Comparison of ENCODE assay signal across 8 cellular contexts in genomic region chr2:9206991-9207640, GRCh38. TPM values are rescaled to one million over a fixed set of nuclear protein-coding genes. Genes with fewer than 3 reads are reported as not detected.
DNase-seq lines count a peak whose midpoint lies in the region; ATAC-seq, FAIRE-seq and TF ChIP-seq lines count a peak whose summit lies in the region.

No MANE protein-coding gene starts in this region.

- H3K9me3 ChIP-seq in HUES48 (ENCODE audit: control insufficient read depth, insufficient read depth, low read length) (no peaks in the 10 kb centered on the region), iPS-18a (ENCODE audit: control insufficient read depth, low read depth, low read length) (no peaks in the 10 kb centered on the region), small intestine (ENCODE audit: control insufficient read depth, low read depth) (no peaks in the 10 kb centered on the region)

- ATAC-seq in Right ventricle myocardium inferior (peak; percentile 20), GM21786 (IDR thresholded peaks at IDR 0.05; ENCODE audit: unreplicated experiment) (no peak)

- H3K27me3 ChIP-seq in HUES48 (ENCODE audit: control insufficient read depth, insufficient read depth, low read length) (peaks cover 49% of the 10 kb centered on the region), iPS-18a (ENCODE audit: control insufficient read depth, insufficient read depth, low read length) (peaks cover 41% of the 10 kb centered on the region), small intestine (ENCODE audit: control insufficient read depth in 2 of 2, insufficient read depth in 2 of 2, low read length in 2 of 2) (peaks cover 0 to 5% of the 10 kb centered on the region in 2 donors)

- intact Hi-C loops in Right ventricle myocardium inferior (cut with DNase I) (loop anchor here (2.0 to 5.0 kb wide), 4 partner anchors 55 to 216 kb away; partner anchors contain the start of genes CPSF3 and ITGB1BP1), cardiac septum (cut with DNase I) (loop anchor here (5.0 kb wide), 4 partner anchors 55 to 215 kb away; partner anchors contain the start of genes CPSF3 and ITGB1BP1)

- H3K9ac ChIP-seq in HUES48 (ENCODE audit: low read depth, low read length) (peak overlapping the region; percentile 74), iPS-18a (ENCODE audit: low read length) (peak overlapping the region; percentile 78)

- in situ Hi-C loops in astrocyte of the cerebellum (cut with HindIII; ENCODE audit: low sequenced_read_pairs), result loop anchor here (5.0 kb wide), 2 partner anchors 65 to 85 kb away; no protein-coding TSS in a partner anchor

- H3K36me3 ChIP-seq in HUES48 (ENCODE audit: control insufficient read depth, insufficient read depth, low read length), result no peaks in the 10 kb centered on the region
- H3K36me3 ChIP-seq in iPS-18a (ENCODE audit: control insufficient read depth, low read depth, low read length), result no peaks in the 10 kb centered on the region
- no peaks in the 10 kb centered on the region for H3K36me3 ChIP-seq in small intestine (ENCODE audit: control insufficient read depth in 2 of 2, insufficient read depth in 2 of 2, low read length in 2 of 2)

- WGBS in small intestine, 3 donors, result 1% methylated on average over 44 to 84 of the region's 84 CpGs

- H3K27ac ChIP-seq in HUES48 (ENCODE audit: low read depth, low read length) (peak overlapping the region; percentile 27), iPS-18a (ENCODE audit: low read length) (no peak overlapping the region), small intestine (ENCODE audit: low read depth in 1 of 2, low read length in 1 of 2) (peak overlapping the region; percentile 74 to 97)

- no peak for FAIRE-seq in small intestine (lab: Jason Lieb, UNC)

- DNase-seq in Right ventricle myocardium inferior (ENCODE audit: missing footprints), result peak; percentile 77
- no peak for DNase-seq in cardiac septum (ENCODE audit: low spot score)
- DNase-seq in astrocyte of the cerebellum (ENCODE audit: low read depth), result no peak
- peak; percentile 29 for DNase-seq in small intestine
- no peak for DNase-seq in amniotic stem cell (lab: John Stamatoyannopoulos, UW)

- H3K4me3 ChIP-seq in HUES48 (ENCODE audit: low read depth, low read length) (peak overlapping the region; percentile 87), astrocyte of the cerebellum (ENCODE audit: low read depth, low read length) (peak overlapping the region; percentile 57), iPS-18a (ENCODE audit: low read length) (peak overlapping the region; percentile 73), small intestine (ENCODE audit: low read depth in 1 of 2, low read length in 2 of 2) (peak overlapping the region; percentile 45 to 92)

- TF ChIP-seq CTCF in astrocyte of the cerebellum (IDR thresholded peaks at IDR 0.05; ENCODE audit: low read depth, low read length, missing control alignments), result no peak

- H3K4me1 ChIP-seq in HUES48 (ENCODE audit: control insufficient read depth, insufficient read depth, low read length) (peaks cover 19% of the 10 kb centered on the region), iPS-18a (ENCODE audit: control insufficient read depth, low read depth, low read length) (peaks cover 10% of the 10 kb centered on the region), small intestine (ENCODE audit: control insufficient read depth in 2 of 2, insufficient read depth in 1 of 2, low read depth in 1 of 2, low read length in 1 of 2) (peaks cover 5 to 8% of the 10 kb centered on the region in 2 donors)

RNA-seq across cellular contexts. Expression of gene ASAP2, which starts 0.5 kb away (rescaled TPM):
- 12.9 TPM for total RNA-seq in Right ventricle myocardium inferior
- total RNA-seq in cardiac septum, result 11.8 TPM
- 10 to 100 TPM; 10.8 to 21.9 (median 14.6) TPM for polyA plus RNA-seq in small intestine

Comparison
In these comparisons a context has a peak if more than half of its experiments do, and no peak if none do; other contexts are left out.
1. DNase-seq: peak in Right ventricle myocardium inferior (single experiment) and small intestine (single experiment); none in cardiac septum (single experiment), astrocyte of the cerebellum (single experiment) and amniotic stem cell (single experiment).
2. Peak in every context shown above with its lines, with median percentiles within 50 percentile points of each other: H3K4me3 ChIP-seq.